11 cellular contexts compared by ENCODE assay signal in genomic region chr19:19134687-19135158, GRCh38. TPM values are rescaled to one million over a fixed set of nuclear protein-coding genes. Genes with fewer than 3 reads are reported as not detected.
DNase-seq lines count a peak whose midpoint lies in the region; ATAC-seq and TF ChIP-seq lines count a peak whose summit lies in the region.
"Had no signal": no experiment of that assay in that cellular context is flagged by ENCODE, and none has a peak within 500 bp of the region (broad histone marks: within the 10 kb centered on the region; RNA-seq: fewer than 3 reads in every experiment).

No MANE protein-coding gene starts in this region.

- no peak overlapping the region for H3K9ac ChIP-seq in HUES64 (ENCODE audit: low read depth, low read length)

- CTCF ChIA-PET in RWPE1 (lab: Yijun Ruan, JAX), result no interaction called here

- H3K36me3 ChIP-seq in HUES64 (ENCODE audit: insufficient read depth, low read length) (peaks cover 8% of the 10 kb centered on the region; the same call in 1 of the 2 replicates), left ventricle myocardium inferior (peaks cover 10% of the 10 kb centered on the region)
- H3K36me3 ChIP-seq: neutrophil had no signal

- peaks cover 7% of the 10 kb centered on the region for H3K27me3 ChIP-seq in HUES64 (ENCODE audit: insufficient read depth, low read length)
- H3K27me3 ChIP-seq in left ventricle myocardium inferior (ENCODE audit: low read depth), result no peaks in the 10 kb centered on the region
- H3K27me3 ChIP-seq: tibial artery had no signal

- ATAC-seq in HG03139 (IDR thresholded peaks at IDR 0.05; ENCODE audit: unreplicated experiment) (no peak), HG03521 (IDR thresholded peaks at IDR 0.05; ENCODE audit: unreplicated experiment) (no peak)

- H3K9me3 ChIP-seq in HUES64 (ENCODE audit: insufficient read depth, low read depth, low read length) (peaks cover 9% of the 10 kb centered on the region), left ventricle myocardium inferior (replicated peaks) (peaks cover 14% of the 10 kb centered on the region)
- H3K9me3 ChIP-seq: neutrophil had no signal

- WGBS in HUES64, result 17% methylated on average over 19 of the region's 21 CpGs
- WGBS in lower leg skin, 2 donors, result 36 to 43% methylated on average over 17 to 19 of the region's 21 CpGs

- TF ChIP-seq POLR2A in lower leg skin (IDR thresholded peaks at IDR 0.05), result no peak

- TF ChIP-seq CTCF in RWPE1 (conservative IDR thresholded peaks at IDR 0.05; ENCODE audit: low read depth), result no peak
- no peak for TF ChIP-seq CTCF in left ventricle myocardium inferior (IDR thresholded peaks at IDR 0.05; ENCODE audit: borderline replicate concordance)
- TF ChIP-seq CTCF in lower leg skin (IDR thresholded peaks at IDR 0.05), result no peak

- POLR2A ChIA-PET in RWPE1 (lab: Yijun Ruan, JAX; ENCODE audit: low non-redundant PET), result no interaction called here

- H3K27ac ChIP-seq in HUES64 (ENCODE audit: low read depth, low read length) (no peak overlapping the region), RWPE1 (0 out of 2 replicates have a peak overlapping the region, but pooled peaks have one; percentile 2), left ventricle myocardium inferior (replicated peaks) (peak overlapping the region; percentile 85)
- H3K27ac ChIP-seq: neutrophil, tibial artery, VCaP had no signal

- intact Hi-C loops in left ventricle myocardium inferior (cut with micrococcal nuclease), result loop anchor here (5.0 kb wide), 1 partner anchor 82 kb away; no protein-coding TSS in a partner anchor
- intact Hi-C loops in lower leg skin (cut with DNase I; ENCODE audit: low total_unique reads), result no loop called here

- H3K4me3 ChIP-seq in HUES64 (ENCODE audit: low read length) (peak overlapping the region; percentile 34), left ventricle myocardium inferior (peak overlapping the region; percentile 33), lower leg skin (ENCODE audit: low read depth, poor library complexity, severe bottlenecking) (no peak overlapping the region)
- H3K4me3 ChIP-seq: tibial artery had no signal

- DNase-seq in RWPE1 (ENCODE audit: low spot score) (no peak), left ventricle myocardium inferior (peak; percentile 82), lower leg skin (ENCODE audit: low spot score in 2 of 2) (no peak), GM19240 (ENCODE audit: insufficient read length, low spot score) (no peak)
- peak; percentile 32 for DNase-seq in stimulated activated CD4-positive, alpha-beta T cell treated with anti-CD3 and anti-CD28 coated beads, Interleukin-2, amount 100 ng/mL, for 4 hours (ENCODE audit: low read depth)
- DNase-seq: tibial artery had no signal

- H3K4me1 ChIP-seq in HUES64 (ENCODE audit: insufficient read depth, low read length) (0 out of 2 replicates have a peak, but pooled peaks cover 3% of the 10 kb centered on the region), left ventricle myocardium inferior (peaks cover 29% of the 10 kb centered on the region)

RNA-seq across cellular contexts. Expression of gene TMEM161A, which starts 3.6 kb away (rescaled TPM):
- 22.8 TPM for polyA plus RNA-seq in HUES64 (2013, experiment 1 of 2)
- polyA plus RNA-seq in HUES64 (2013, experiment 2 of 2), result 24.6 TPM
- total RNA-seq in left ventricle myocardium inferior, result 22.9 TPM
- total RNA-seq in lower leg skin, result 10 to 100 TPM; 25.7 to 30.1 (median 27.9) TPM

RNA-seq across cellular contexts. Expression of gene MEF2B, which starts 35.3 kb away (rescaled TPM):
- 0.45 TPM for polyA plus RNA-seq in HUES64 (2013, experiment 1 of 2)
- 0.89 TPM for polyA plus RNA-seq in HUES64 (2013, experiment 2 of 2)
- 0.49 TPM for total RNA-seq in left ventricle myocardium inferior
- total RNA-seq in lower leg skin, result 1 to 10 TPM in 1 of 4 donors, under 1 TPM in 2, not detected in 1; 0.49 to 2.2 (median 0.84) TPM

RNA-seq across cellular contexts. Expression of gene BORCS8, which starts 57.2 kb away (rescaled TPM):
- polyA plus RNA-seq in HUES64 (2013, experiment 1 of 2), result 13.6 TPM
- 13.9 TPM for polyA plus RNA-seq in HUES64 (2013, experiment 2 of 2)
- total RNA-seq in left ventricle myocardium inferior (20.2 TPM), lower leg skin (10 to 100 TPM in 2 of 4 donors, 1 to 10 TPM in 2; 4.4 to 15.2 (median 10.9) TPM)

RNA-seq across cellular contexts. Expression of gene RFXANK, which starts 57.3 kb away (rescaled TPM):
- 47.3 TPM for polyA plus RNA-seq in HUES64 (2013, experiment 1 of 2)
- 54.1 TPM for polyA plus RNA-seq in HUES64 (2013, experiment 2 of 2)
- total RNA-seq in left ventricle myocardium inferior, result 37.2 TPM
- total RNA-seq in lower leg skin, result 10 to 100 TPM; 40.1 to 59.0 (median 48.8) TPM

Comparison
In these comparisons a context has a peak if more than half of its experiments do, and no peak if none do; other contexts are left out.
1. DNase-seq: peak in left ventricle myocardium inferior (single experiment) and stimulated activated CD4-positive, alpha-beta T cell treated with anti-CD3 and anti-CD28 coated beads, Interleukin-2, amount 100 ng/mL, for 4 hours (single experiment); none in RWPE1 (single experiment), lower leg skin (0 of 2) and GM19240 (single experiment).